ENCODE assay signal across 22 cellular contexts in the genomic region with DNA sequence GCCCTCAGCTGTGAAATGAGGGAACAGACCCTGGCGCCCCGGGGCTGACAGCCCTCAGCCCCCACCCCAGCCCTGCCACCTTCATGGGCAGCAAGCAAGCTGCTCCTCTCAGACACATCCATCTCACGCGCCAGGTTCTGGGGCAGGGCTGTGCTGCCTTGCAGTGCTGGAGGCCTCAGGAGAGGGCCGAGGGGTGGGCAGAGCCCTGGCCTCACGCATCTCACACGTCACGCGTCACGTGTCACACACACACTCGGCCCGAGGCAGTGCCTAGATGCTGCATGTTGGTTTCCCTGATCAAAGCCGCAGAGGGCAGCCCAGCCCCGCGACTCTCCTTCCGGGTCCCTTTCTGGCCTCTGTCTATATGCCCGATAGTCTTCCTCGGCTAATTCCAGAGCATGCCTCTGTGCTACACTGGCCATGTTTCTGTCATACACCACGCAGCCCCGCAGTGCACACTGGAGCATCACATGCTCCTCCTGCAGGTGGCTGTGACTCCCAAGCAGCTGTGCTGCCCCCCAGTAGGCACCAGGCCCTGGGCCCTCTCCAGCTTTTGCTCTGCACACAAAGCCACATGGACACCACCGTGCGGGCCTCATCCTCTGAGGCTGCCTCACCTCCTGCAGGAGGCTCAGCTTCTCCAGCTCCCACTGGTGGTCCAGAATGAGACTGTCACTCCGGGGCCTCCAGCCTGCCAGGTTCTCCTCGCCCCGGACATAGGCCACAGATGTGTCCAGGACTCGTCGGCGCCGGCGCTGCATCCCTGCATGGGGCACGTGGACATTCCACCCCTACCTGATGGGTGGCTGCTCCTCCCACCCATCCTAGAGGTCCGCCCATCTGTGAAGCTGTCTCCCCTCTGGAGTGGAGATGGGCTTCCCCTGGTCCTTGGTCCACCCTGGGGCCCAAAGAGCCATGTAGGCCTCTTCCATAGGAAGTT. TPM values are rescaled to one million over a fixed set of nuclear protein-coding genes. Genes with fewer than 3 reads are reported as not detected.
DNase-seq lines count a peak whose midpoint lies in the region; ATAC-seq, FAIRE-seq and TF ChIP-seq lines count a peak whose summit lies in the region.
"Had no signal": no experiment of that assay in that cellular context is flagged by ENCODE, and none has a peak within 500 bp of the region (broad histone marks: within the 10 kb centered on the region; RNA-seq: fewer than 3 reads in every experiment).

No MANE protein-coding gene starts in this region.

- in situ Hi-C loops in HepG2 (cut with HindIII; ENCODE audit: extremely low pct_ligation_motif_present, low pct_unique_long_range_greater_than_20kb) (no loop called here), K562 (cut with MboI) (no loop called here)

- CTCF ChIA-PET in HepG2 (lab: Yijun Ruan, JAX; ENCODE audit: low intra/inter-chr PET ratio, low total read pairs), result no interaction called here
- CTCF ChIA-PET in K562 (lab: Yijun Ruan, JAX; ENCODE audit: low intra/inter-chr PET ratio), result no interaction called here
- CTCF ChIA-PET in activated CD4-positive, alpha-beta memory T cell treated with anti-CD3 and anti-CD28 coated beads, Interleukin-2, amount 10 ng/mL, durations not matched to agents 7 days and 5 days (lab: Charles Lee), result interaction anchor here (0.6 kb wide), 1 partner anchor 764 kb away, joined by 3 read pairs; no protein-coding TSS in a partner anchor

- H3K27ac Mint-ChIP-seq in activated CD4-positive, alpha-beta memory T cell treated with anti-CD3 and anti-CD28 coated beads, Interleukin-2, amount 10 ng/mL, durations not matched to agents 7 days and 5 days, result no peak overlapping the region
- H3K27ac Mint-ChIP-seq: CD4-positive, alpha-beta T cell had no signal

- peak; percentile 53 for ATAC-seq in HepG2
- no peak for ATAC-seq in right lobe of liver
- ATAC-seq in K562, result peak; percentile 57

- intact Hi-C loops in HepG2 (cut with micrococcal nuclease; ENCODE audit: unreplicated experiment) (no loop called here), right lobe of liver (cut with DNase I) (no loop called here), K562 (cut with micrococcal nuclease) (no loop called here)

- H3K9ac ChIP-seq in HepG2 (ENCODE audit: insufficient read depth, low read depth, low read length) (no peak overlapping the region), K562 (ENCODE audit: insufficient read depth in 1 of 2, low read depth in 2 of 2, low read length in 2 of 2) (no peak overlapping the region)

- H3K4me1 Mint-ChIP-seq in activated CD4-positive, alpha-beta memory T cell treated with anti-CD3 and anti-CD28 coated beads, Interleukin-2, amount 10 ng/mL, durations not matched to agents 7 days and 5 days, result no peaks in the 10 kb centered on the region

- H3K4me1 ChIP-seq in HepG2 (ENCODE audit: insufficient read depth, low read length), result no peaks in the 10 kb centered on the region
- H3K4me1 ChIP-seq in right lobe of liver, result no peaks in the 10 kb centered on the region
- peaks cover 0 to 8% of the 10 kb centered on the region in 2 experiments; a peak in 1 of 5 replicates for H3K4me1 ChIP-seq in K562 (replicated peaks in 1 of 2; ENCODE audit: control insufficient read depth in 2 of 2, insufficient read depth in 2 of 2, low read length in 2 of 2)
- H3K4me1 ChIP-seq: Caco-2 had no signal

- no peaks in the 10 kb centered on the region for H3K36me3 Mint-ChIP-seq in activated CD4-positive, alpha-beta memory T cell treated with anti-CD3 and anti-CD28 coated beads, Interleukin-2, amount 10 ng/mL, durations not matched to agents 7 days and 5 days (ENCODE audit: low read depth)

- TF ChIP-seq CTCF in HepG2 (CRISPR knock-in tag; IDR thresholded peaks at IDR 0.05) (0 out of 2 replicates have a peak, but pooled peaks have one; percentile 10), right lobe of liver (IDR thresholded peaks at IDR 0.05) (no peak), K562 (IDR thresholded peaks at IDR 0.05 in 2 of 3, conservative IDR thresholded peaks at IDR 0.05 in 1 of 3; ENCODE audit: insufficient read depth in 2 of 3, low read depth in 1 of 3, low read length in 3 of 3) (peak in 2 of 3 experiments; percentile 14 to 20; a peak in 1 of 6 replicates)

- H3K27me3 Mint-ChIP-seq in activated CD4-positive, alpha-beta memory T cell treated with anti-CD3 and anti-CD28 coated beads, Interleukin-2, amount 10 ng/mL, durations not matched to agents 7 days and 5 days, result no peaks in the 10 kb centered on the region
- H3K27me3 Mint-ChIP-seq: CD4-positive, alpha-beta T cell had no signal

- no peak overlapping the region for H3K4me3 ChIP-seq in HepG2 (replicated peaks in 1 of 3; ENCODE audit: insufficient read depth in 1 of 3, low read depth in 2 of 3, low read length in 3 of 3)
- no peak overlapping the region for H3K4me3 ChIP-seq in right lobe of liver
- H3K4me3 ChIP-seq in K562, result no peak overlapping the region

- H2AFZ ChIP-seq in HepG2 (ENCODE audit: low read length) (no peak overlapping the region), K562 (ENCODE audit: low read depth, low read length) (no peak overlapping the region)

- H3K27ac ChIP-seq in HepG2 (ENCODE audit: extremely low read length, insufficient read depth, low read length) (no peak overlapping the region), right lobe of liver (no peak overlapping the region), K562 (ENCODE audit: extremely low read depth, low read depth, low read length) (no peak overlapping the region)

- TF ChIP-seq RAD21 in HepG2 (CRISPR knock-in tag; IDR thresholded peaks at IDR 0.05) (no peak), K562 (CRISPR knock-in tag; conservative IDR thresholded peaks at IDR 0.05 in 1 of 2, IDR thresholded peaks at IDR 0.05 in 1 of 2) (no peak)

- TF ChIP-seq EP300 in HepG2 (IDR thresholded peaks at IDR 0.05; ENCODE audit: low read depth in 2 of 2, low read length in 2 of 2) (no peak), HepG2 (CRISPR knock-in tag; IDR thresholded peaks at IDR 0.05; ENCODE audit: borderline replicate concordance) (no peak), K562 (IDR thresholded peaks at IDR 0.05; ENCODE audit: low read length) (no peak)

- H3K27me3 ChIP-seq in HepG2 (ENCODE audit: control insufficient read depth in 1 of 2, insufficient read depth in 2 of 2, low read length in 2 of 2) (peaks cover 68 to 99% of the 10 kb centered on the region in 2 experiments), right lobe of liver (no peaks in the 10 kb centered on the region), K562 (ENCODE audit: control insufficient read depth in 2 of 2, insufficient read depth in 2 of 2, low read length in 2 of 2) (peaks cover 0 to 75% of the 10 kb centered on the region in 2 experiments; a peak in 3 of 5 replicates)

- peak; percentile 15 for DNase-seq in HepG2 (ENCODE audit: low spot score)
- no peak for DNase-seq in right lobe of liver
- DNase-seq in K562 (ENCODE audit: extremely low read depth in 1 of 4, low spot score in 3 of 4), result peak in 2 of 4 experiments; percentile 12 to 17
- peak; percentile 51 for DNase-seq in foreskin melanocyte
- no peak for DNase-seq in activated CD4-positive, alpha-beta memory T cell treated with anti-CD3 and anti-CD28 coated beads, Interleukin-2, amount 10 ng/mL, durations not matched to agents 7 days and 5 days
- no peak for DNase-seq in activated CD8-positive, alpha-beta memory T cell treated with anti-CD3 and anti-CD28 coated beads, Interleukin-2, amount 50 U/mL, for 4 hours
- no peak for DNase-seq in erythroblast (lab: John Stamatoyannopoulos, UW)
- DNase-seq in stimulated activated CD4-positive, alpha-beta T cell treated with anti-CD3 and anti-CD28 coated beads, Interleukin-1b, Interleukin-23, amount 100 ng/mL, for 48 hours, result no peak
- DNase-seq: Caco-2; CD4-positive, alpha-beta T cell; GF-D8; HCEC 1CT; NCI-H1105 treated with DMSO at 0.1 percent for 48 hours; NCI-H1694 treated with DMSO at 0.1 percent for 48 hours; NCI-H510A; NCI-H774; RPMI8226; SHP77 treated with DMSO at 0.1 percent for 48 hours had no signal

- BruUV-seq in HepG2 (replicated peaks; lab: Mats Ljungman, UMichigan), result no TSS peak
- BruUV-seq in K562 (replicated peaks; lab: Mats Ljungman, UMichigan), result no TSS peak

- TF ChIP-seq POLR2A in HepG2 (IDR thresholded peaks at IDR 0.05; ENCODE audit: insufficient read depth in 1 of 2, low read depth in 2 of 2, low read length in 2 of 2) (no peak), right lobe of liver (IDR thresholded peaks at IDR 0.05) (no peak), K562 (conservative IDR thresholded peaks at IDR 0.05) (no peak), erythroblast (IDR thresholded peaks at IDR 0.05; ENCODE audit: low read length) (no peak)

- 27% methylated on average over 28 of the region's 32 CpGs for WGBS in HepG2 (ENCODE audit: low lambda C conversion rate)
- WGBS in right lobe of liver (ENCODE audit: insufficient coverage, low coverage, low lambda C conversion rate, missing lambda C conversion rate), result 71% methylated on average over 7 of the region's 32 CpGs
- WGBS in K562 (ENCODE audit: insufficient coverage, low coverage, missing lambda C conversion rate), result 0% methylated on average over 13 of the region's 32 CpGs

- H3K4me2 ChIP-seq in HepG2 (ENCODE audit: low read depth, low read length) (no peak overlapping the region), K562 (ENCODE audit: insufficient read depth, low read length) (no peak overlapping the region)

- POLR2A ChIA-PET in HepG2 (lab: Yijun Ruan, JAX) (no interaction called here), K562 (lab: Yijun Ruan, JAX) (no interaction called here)
- POLR2A ChIA-PET in activated CD4-positive, alpha-beta memory T cell treated with anti-CD3 and anti-CD28 coated beads, Interleukin-2, amount 10 ng/mL, durations not matched to agents 7 days and 5 days (lab: Charles Lee), result no interaction called here

- H3K4me3 Mint-ChIP-seq in activated CD4-positive, alpha-beta memory T cell treated with anti-CD3 and anti-CD28 coated beads, Interleukin-2, amount 10 ng/mL, durations not matched to agents 7 days and 5 days, result no peak overlapping the region
- H3K4me3 Mint-ChIP-seq: CD4-positive, alpha-beta T cell had no signal

- H3K9me3 Mint-ChIP-seq in activated CD4-positive, alpha-beta memory T cell treated with anti-CD3 and anti-CD28 coated beads, Interleukin-2, amount 10 ng/mL, durations not matched to agents 7 days and 5 days, result no peaks in the 10 kb centered on the region
- H3K9me3 Mint-ChIP-seq: CD4-positive, alpha-beta T cell had no signal

- H4K20me1 ChIP-seq in HepG2 (ENCODE audit: insufficient read depth, low read length), result no peaks in the 10 kb centered on the region; the same call in 1 of the 2 replicates
- no peaks in the 10 kb centered on the region for H4K20me1 ChIP-seq in K562 (replicated peaks; ENCODE audit: control insufficient read depth, insufficient read depth, low read length)

- H3K9me1 ChIP-seq in K562 (ENCODE audit: control insufficient read depth, insufficient read depth, low read length), result no peaks in the 10 kb centered on the region

- FAIRE-seq in HepG2 (lab: Jason Lieb, UNC) (no peak), K562 (lab: Jason Lieb, UNC) (no peak)

- H3K36me3 ChIP-seq in HepG2 (replicated peaks in 1 of 2; ENCODE audit: control insufficient read depth in 1 of 2, insufficient read depth in 2 of 2, low read length in 2 of 2) (no peaks in the 10 kb centered on the region), right lobe of liver (no peaks in the 10 kb centered on the region), K562 (ENCODE audit: control insufficient read depth, insufficient read depth, low read length) (no peaks in the 10 kb centered on the region)

- no peaks in the 10 kb centered on the region for H3K9me3 ChIP-seq in HepG2 (ENCODE audit: low read length)
- H3K9me3 ChIP-seq in right lobe of liver, result no peaks in the 10 kb centered on the region
- no peaks in the 10 kb centered on the region for H3K9me3 ChIP-seq in K562 (replicated peaks; ENCODE audit: control insufficient read depth, insufficient read depth, low read depth, low read length)
- H3K9me3 ChIP-seq: Caco-2 had no signal

- no peaks in the 10 kb centered on the region for H3K79me2 ChIP-seq in HepG2 (ENCODE audit: insufficient read depth, low read length)
- H3K79me2 ChIP-seq in K562 (ENCODE audit: control insufficient read depth, insufficient read depth, low read length), result no peaks in the 10 kb centered on the region

RNA-seq across cellular contexts. Expression of gene AQP12A, which starts 31.4 kb away (rescaled TPM):
- total RNA-seq in HepG2 (2016; rRNA removed; fragmentation: Illumina TruSeq; extraction: Trizol) (not detected in 2 replicates), right lobe of liver (not detected), K562 (2014; rRNA removed) (not detected in 2 replicates), K562 (2014; rRNA removed; fragmentation: Illumina TruSeq; extraction: Trizol) (not detected in 2 replicates), K562 (2015; rRNA removed; fragmentation: Illumina TruSeq; extraction: Trizol) (not detected in 2 replicates), K562 (2021) (not detected in 2 replicates)
- not detected in 2 replicates for total RNA-seq in HepG2 (2016; cell fraction: cytosol; rRNA removed; fragmentation: Illumina TruSeq; extraction: Trizol; ENCODE audit: low read depth)
- total RNA-seq in HepG2 (2016; cell fraction: insoluble cytoplasmic fraction; rRNA removed; fragmentation: Illumina TruSeq; extraction: Trizol), result not detected in 2 replicates
- total RNA-seq in HepG2 (2016; cell fraction: membrane; rRNA removed; fragmentation: Illumina TruSeq; extraction: Trizol), result not detected in 2 replicates
- total RNA-seq in HepG2 (2016; cell fraction: nucleus; rRNA removed; fragmentation: Illumina TruSeq; extraction: Trizol), result not detected in 2 replicates
- polyA plus RNA-seq in HepG2 (2011; rRNA removed) (0.20 TPM in 1 of 2 replicates, not detected in the other), K562 (2011; rRNA removed) (not detected in 2 replicates), K562 (2014; fragmentation: Illumina TruSeq; extraction: Trizol) (not detected in 2 replicates), K562 (2014; fragmentation: Nextera tagmentation; extraction: Ambion mirVana) (not detected), K562 (2014; rRNA removed) (not detected in 2 replicates)
- polyA plus RNA-seq in HepG2 (2011; cell fraction: cytosol; rRNA removed), result not detected in 2 replicates
- polyA plus RNA-seq in HepG2 (2011; cell fraction: nucleus; rRNA removed), result not detected in 2 replicates
- polyA plus RNA-seq in HepG2 (2012), result not detected in 2 replicates
- polyA plus RNA-seq in HepG2 (2016; cell fraction: cytosol; fragmentation: Illumina TruSeq; extraction: Trizol; ENCODE audit: low read depth), result not detected in 2 replicates
- not detected in 2 replicates for polyA plus RNA-seq in HepG2 (2016; cell fraction: insoluble cytoplasmic fraction; fragmentation: Illumina TruSeq; extraction: Trizol; ENCODE audit: low read depth)
- not detected in 2 replicates for polyA plus RNA-seq in HepG2 (2016; cell fraction: membrane; fragmentation: Illumina TruSeq; extraction: Trizol; ENCODE audit: low read depth)
- not detected in 2 replicates for polyA plus RNA-seq in HepG2 (2016; cell fraction: nucleus; fragmentation: Illumina TruSeq; extraction: Trizol; ENCODE audit: insufficient read depth, low read depth)
- 0.30 TPM in 1 of 2 replicates, not detected in the other for polyA minus RNA-seq in HepG2 (2011; rRNA and poly(A)+ RNA removed; ENCODE audit: low replicate concordance)
- polyA minus RNA-seq in HepG2 (2011; cell fraction: cytosol; rRNA and poly(A)+ RNA removed), result not detected in 2 replicates
- polyA minus RNA-seq in HepG2 (2011; cell fraction: nucleus; rRNA and poly(A)+ RNA removed), result not detected in 2 replicates
- total RNA-seq in K562 (2011; cell fraction: chromatin; rRNA removed; ENCODE audit: low replicate concordance), result not detected in 2 replicates
- total RNA-seq in K562 (2011; cell fraction: nucleolus; rRNA removed), result not detected in 2 replicates
- not detected in 2 replicates for total RNA-seq in K562 (2011; cell fraction: nucleoplasm; rRNA removed)
- polyA plus RNA-seq in K562 (2011; cell fraction: cytosol; rRNA removed), result not detected in 2 replicates
- polyA plus RNA-seq in K562 (2011; cell fraction: nucleus; rRNA removed), result not detected in 2 replicates
- polyA plus RNA-seq in K562 (2012), result not detected in 2 replicates
- not detected in 2 replicates for polyA minus RNA-seq in K562 (2011; rRNA and poly(A)+ RNA removed)
- polyA minus RNA-seq in K562 (2011; cell fraction: cytosol; rRNA and poly(A)+ RNA removed), result not detected in 2 replicates
- polyA minus RNA-seq in K562 (2011; cell fraction: nucleus; rRNA and poly(A)+ RNA removed), result not detected in 2 replicates
- total RNA-seq in activated CD4-positive, alpha-beta memory T cell treated with anti-CD3 and anti-CD28 coated beads, Interleukin-2, amount 10 ng/mL, durations not matched to agents 7 days and 5 days, result not detected
- total RNA-seq: A172; Caco-2; CD4-positive, alpha-beta T cell; LHCN-M2; OCI-LY7 had no signal
- polyA plus RNA-seq: BJ had no signal

RNA-seq across cellular contexts. Expression of gene AQP12B, which starts 40.4 kb away (rescaled TPM):
- not detected in 2 replicates for total RNA-seq in HepG2 (2016; rRNA removed; fragmentation: Illumina TruSeq; extraction: Trizol)
- not detected in 2 replicates for total RNA-seq in HepG2 (2016; cell fraction: cytosol; rRNA removed; fragmentation: Illumina TruSeq; extraction: Trizol; ENCODE audit: low read depth)
- not detected in 2 replicates for total RNA-seq in HepG2 (2016; cell fraction: insoluble cytoplasmic fraction; rRNA removed; fragmentation: Illumina TruSeq; extraction: Trizol)
- not detected in 2 replicates for total RNA-seq in HepG2 (2016; cell fraction: membrane; rRNA removed; fragmentation: Illumina TruSeq; extraction: Trizol)
- total RNA-seq in HepG2 (2016; cell fraction: nucleus; rRNA removed; fragmentation: Illumina TruSeq; extraction: Trizol), result 0.13 TPM in 1 of 2 replicates, not detected in the other
- not detected in 2 replicates for polyA plus RNA-seq in HepG2 (2011; rRNA removed)
- polyA plus RNA-seq in HepG2 (2011; cell fraction: cytosol; rRNA removed), result not detected in 2 replicates
- polyA plus RNA-seq in HepG2 (2011; cell fraction: nucleus; rRNA removed), result 0.09 and 0.10 TPM in 2 replicates
- not detected in 2 replicates for polyA plus RNA-seq in HepG2 (2012)
- not detected in 2 replicates for polyA plus RNA-seq in HepG2 (2016; cell fraction: cytosol; fragmentation: Illumina TruSeq; extraction: Trizol; ENCODE audit: low read depth)
- polyA plus RNA-seq in HepG2 (2016; cell fraction: insoluble cytoplasmic fraction; fragmentation: Illumina TruSeq; extraction: Trizol; ENCODE audit: low read depth), result not detected in 2 replicates
- not detected in 2 replicates for polyA plus RNA-seq in HepG2 (2016; cell fraction: membrane; fragmentation: Illumina TruSeq; extraction: Trizol; ENCODE audit: low read depth)
- not detected in 2 replicates for polyA plus RNA-seq in HepG2 (2016; cell fraction: nucleus; fragmentation: Illumina TruSeq; extraction: Trizol; ENCODE audit: insufficient read depth, low read depth)
- 0.10 TPM in 1 of 2 replicates, not detected in the other for polyA minus RNA-seq in HepG2 (2011; rRNA and poly(A)+ RNA removed; ENCODE audit: low replicate concordance)
- not detected in 2 replicates for polyA minus RNA-seq in HepG2 (2011; cell fraction: cytosol; rRNA and poly(A)+ RNA removed)
- not detected in 2 replicates for polyA minus RNA-seq in HepG2 (2011; cell fraction: nucleus; rRNA and poly(A)+ RNA removed)
- total RNA-seq in right lobe of liver, result not detected
- total RNA-seq in K562 (2011; cell fraction: chromatin; rRNA removed; ENCODE audit: low replicate concordance), result not detected in 2 replicates
- total RNA-seq in K562 (2011; cell fraction: nucleolus; rRNA removed), result not detected in 2 replicates
- total RNA-seq in K562 (2011; cell fraction: nucleoplasm; rRNA removed), result not detected in 2 replicates
- total RNA-seq in K562 (2014; rRNA removed), result not detected in 2 replicates
- not detected in 2 replicates for total RNA-seq in K562 (2014; rRNA removed; fragmentation: Illumina TruSeq; extraction: Trizol)
- total RNA-seq in K562 (2015; rRNA removed; fragmentation: Illumina TruSeq; extraction: Trizol), result not detected in 2 replicates
- not detected in 2 replicates for total RNA-seq in K562 (2021)
- polyA plus RNA-seq in K562 (2011; rRNA removed), result not detected in 2 replicates
- not detected in 2 replicates for polyA plus RNA-seq in K562 (2011; cell fraction: cytosol; rRNA removed)
- not detected in 2 replicates for polyA plus RNA-seq in K562 (2011; cell fraction: nucleus; rRNA removed)
- not detected in 2 replicates for polyA plus RNA-seq in K562 (2012)
- not detected in 2 replicates for polyA plus RNA-seq in K562 (2014; fragmentation: Illumina TruSeq; extraction: Trizol)
- not detected for polyA plus RNA-seq in K562 (2014; fragmentation: Nextera tagmentation; extraction: Ambion mirVana)
- polyA plus RNA-seq in K562 (2014; rRNA removed), result not detected in 2 replicates
- polyA minus RNA-seq in K562 (2011; rRNA and poly(A)+ RNA removed), result not detected in 2 replicates
- not detected in 2 replicates for polyA minus RNA-seq in K562 (2011; cell fraction: cytosol; rRNA and poly(A)+ RNA removed)
- not detected in 2 replicates for polyA minus RNA-seq in K562 (2011; cell fraction: nucleus; rRNA and poly(A)+ RNA removed)
- not detected for total RNA-seq in activated CD4-positive, alpha-beta memory T cell treated with anti-CD3 and anti-CD28 coated beads, Interleukin-2, amount 10 ng/mL, durations not matched to agents 7 days and 5 days
- total RNA-seq: A172; Caco-2; CD4-positive, alpha-beta T cell; LHCN-M2; OCI-LY7 had no signal
- polyA plus RNA-seq: BJ had no signal

Comparison
In these comparisons a context has a peak if more than half of its experiments do, and no peak if none do; other contexts are left out.
1. ATAC-seq: peak in HepG2 (single experiment) and K562 (single experiment); none in right lobe of liver (0 of 4).
2. DNase-seq: peak in HepG2 (single experiment) and foreskin melanocyte (single experiment); none in right lobe of liver (0 of 3), activated CD4-positive, alpha-beta memory T cell treated with anti-CD3 and anti-CD28 coated beads, Interleukin-2, amount 10 ng/mL, durations not matched to agents 7 days and 5 days (single experiment), activated CD8-positive, alpha-beta memory T cell treated with anti-CD3 and anti-CD28 coated beads, Interleukin-2, amount 50 U/mL, for 4 hours (single experiment), erythroblast (0 of 2) and stimulated activated CD4-positive, alpha-beta T cell treated with anti-CD3 and anti-CD28 coated beads, Interleukin-1b, Interleukin-23, amount 100 ng/mL, for 48 hours (single experiment).
3. CTCF ChIP-seq: peak in HepG2 (single experiment) and K562 (2 of 3); none in right lobe of liver (0 of 4).
4. Of the 241 proteins assayed by ChIP-seq in both HepG2 and K562: peak only in HepG2: none; only in K562: CREM and RAD51; in both: CTCF; in neither: 236; mixed calls (peak in some experiments, not most) for 2.